1 cellular context compared by ENCODE assay signal in genomic region chr9:128124873-128125574, GRCh38.
TF ChIP-seq lines count a peak whose summit lies in the region.

No MANE protein-coding gene starts in this region.

TF ChIP-seq in WTC11, 78 proteins besides CTCF, POLR2A, EP300 and RAD21 (continued from another document):
- TF ChIP-seq, protein P1, sequence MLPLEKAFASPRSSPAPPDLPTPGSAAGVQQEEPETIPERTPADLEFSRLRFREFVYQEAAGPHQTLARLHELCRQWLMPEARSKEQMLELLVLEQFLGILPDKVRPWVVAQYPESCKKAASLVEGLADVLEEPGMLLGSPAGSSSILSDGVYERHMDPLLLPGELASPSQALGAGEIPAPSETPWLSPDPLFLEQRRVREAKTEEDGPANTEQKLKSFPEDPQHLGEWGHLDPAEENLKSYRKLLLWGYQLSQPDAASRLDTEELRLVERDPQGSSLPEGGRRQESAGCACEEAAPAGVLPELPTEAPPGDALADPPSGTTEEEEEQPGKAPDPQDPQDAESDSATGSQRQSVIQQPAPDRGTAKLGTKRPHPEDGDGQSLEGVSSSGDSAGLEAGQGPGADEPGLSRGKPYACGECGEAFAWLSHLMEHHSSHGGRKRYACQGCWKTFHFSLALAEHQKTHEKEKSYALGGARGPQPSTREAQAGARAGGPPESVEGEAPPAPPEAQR (CRISPR knock-in tag; IDR thresholded peaks at IDR 0.05): no peak
- TF ChIP-seq ERG (CRISPR knock-in tag; IDR thresholded peaks at IDR 0.05) (no peak), ZNF423 (CRISPR knock-in tag; IDR thresholded peaks at IDR 0.05) (peak; percentile 27; the same call in 1 of the 2 replicates), IRF2 (CRISPR knock-in tag; IDR thresholded peaks at IDR 0.05; ENCODE audit: borderline replicate concordance, low read depth) (no peak)
- TF ChIP-seq, protein P2, sequence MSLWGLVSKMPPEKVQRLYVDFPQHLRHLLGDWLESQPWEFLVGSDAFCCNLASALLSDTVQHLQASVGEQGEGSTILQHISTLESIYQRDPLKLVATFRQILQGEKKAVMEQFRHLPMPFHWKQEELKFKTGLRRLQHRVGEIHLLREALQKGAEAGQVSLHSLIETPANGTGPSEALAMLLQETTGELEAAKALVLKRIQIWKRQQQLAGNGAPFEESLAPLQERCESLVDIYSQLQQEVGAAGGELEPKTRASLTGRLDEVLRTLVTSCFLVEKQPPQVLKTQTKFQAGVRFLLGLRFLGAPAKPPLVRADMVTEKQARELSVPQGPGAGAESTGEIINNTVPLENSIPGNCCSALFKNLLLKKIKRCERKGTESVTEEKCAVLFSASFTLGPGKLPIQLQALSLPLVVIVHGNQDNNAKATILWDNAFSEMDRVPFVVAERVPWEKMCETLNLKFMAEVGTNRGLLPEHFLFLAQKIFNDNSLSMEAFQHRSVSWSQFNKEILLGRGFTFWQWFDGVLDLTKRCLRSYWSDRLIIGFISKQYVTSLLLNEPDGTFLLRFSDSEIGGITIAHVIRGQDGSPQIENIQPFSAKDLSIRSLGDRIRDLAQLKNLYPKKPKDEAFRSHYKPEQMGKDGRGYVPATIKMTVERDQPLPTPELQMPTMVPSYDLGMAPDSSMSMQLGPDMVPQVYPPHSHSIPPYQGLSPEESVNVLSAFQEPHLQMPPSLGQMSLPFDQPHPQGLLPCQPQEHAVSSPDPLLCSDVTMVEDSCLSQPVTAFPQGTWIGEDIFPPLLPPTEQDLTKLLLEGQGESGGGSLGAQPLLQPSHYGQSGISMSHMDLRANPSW (CRISPR knock-in tag; conservative IDR thresholded peaks at IDR 0.05; ENCODE audit: low read depth): no peak
- TF ChIP-seq, protein P3, sequence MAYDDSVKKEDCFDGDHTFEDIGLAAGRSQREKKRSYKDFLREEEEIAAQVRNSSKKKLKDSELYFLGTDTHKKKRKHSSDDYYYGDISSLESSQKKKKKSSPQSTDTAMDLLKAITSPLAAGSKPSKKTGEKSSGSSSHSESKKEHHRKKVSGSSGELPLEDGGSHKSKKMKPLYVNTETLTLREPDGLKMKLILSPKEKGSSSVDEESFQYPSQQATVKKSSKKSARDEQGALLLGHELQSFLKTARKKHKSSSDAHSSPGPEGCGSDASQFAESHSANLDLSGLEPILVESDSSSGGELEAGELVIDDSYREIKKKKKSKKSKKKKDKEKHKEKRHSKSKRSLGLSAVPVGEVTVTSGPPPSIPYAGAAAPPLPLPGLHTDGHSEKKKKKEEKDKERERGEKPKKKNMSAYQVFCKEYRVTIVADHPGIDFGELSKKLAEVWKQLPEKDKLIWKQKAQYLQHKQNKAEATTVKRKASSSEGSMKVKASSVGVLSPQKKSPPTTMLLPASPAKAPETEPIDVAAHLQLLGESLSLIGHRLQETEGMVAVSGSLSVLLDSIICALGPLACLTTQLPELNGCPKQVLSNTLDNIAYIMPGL (CRISPR knock-in tag; IDR thresholded peaks at IDR 0.05): no peak
TF ChIP-seq in WTC11: peak in this region for 2.
